20 cellular contexts compared by ENCODE assay signal in the genomic region with DNA sequence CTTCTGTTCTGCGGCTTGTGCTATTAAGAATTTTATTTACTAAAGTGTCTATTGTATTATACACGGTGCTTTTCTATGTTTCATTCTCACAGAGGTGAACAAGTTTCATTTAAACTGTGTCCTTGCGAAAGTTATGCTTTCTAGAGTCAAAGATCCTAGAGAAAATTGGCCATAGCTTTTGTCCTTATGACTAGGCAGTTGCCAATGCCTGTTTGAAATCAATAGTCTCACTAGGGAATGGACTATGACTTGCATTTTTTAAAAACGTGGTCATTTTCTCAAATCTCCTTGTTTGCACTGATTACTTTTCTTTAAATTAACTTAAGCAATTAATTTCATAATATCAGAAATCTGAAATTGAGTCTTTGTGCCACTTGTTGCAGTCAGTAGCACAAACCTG.
DNase-seq lines count a peak whose midpoint lies in the region; ATAC-seq and TF ChIP-seq lines count a peak whose summit lies in the region.
"Had no signal": no experiment of that assay in that cellular context is flagged by ENCODE, and none has a peak within 500 bp of the region (broad histone marks: within the 10 kb centered on the region; RNA-seq: fewer than 3 reads in every experiment).

No MANE protein-coding gene starts in this region.

- no peaks in the 10 kb centered on the region for H3K9me3 Mint-ChIP-seq in glutamatergic neuron (ENCODE audit: unreplicated experiment)

- peak overlapping the region; percentile 43 for H3K4me3 ChIP-seq in retinal pigment epithelial cell (ENCODE audit: low read length)
- no peak overlapping the region for H3K4me3 ChIP-seq in SK-N-SH (ENCODE audit: low read depth in 2 of 2, low read length in 1 of 2)
- no peak overlapping the region for H3K4me3 ChIP-seq in MG63

- no peak for TF ChIP-seq RAD21 in SK-N-SH (IDR thresholded peaks at IDR 0.05; ENCODE audit: low read length)

- H3F3A ChIP-seq in SK-N-SH (replicated peaks; ENCODE audit: insufficient read depth) = no peaks in the 10 kb centered on the region

- H3K27me3 ChIP-seq in SK-N-SH (ENCODE audit: insufficient read depth) (no peaks in the 10 kb centered on the region), MG63 (no peaks in the 10 kb centered on the region)
- H3K27me3 ChIP-seq: upper lobe of left lung had no signal

- WGBS in SK-N-SH (ENCODE audit: low lambda C conversion rate) = 30% methylated on average over 4 of the region's 4 CpGs

- TF ChIP-seq EP300 in SK-N-SH (IDR thresholded peaks at IDR 0.05; ENCODE audit: borderline replicate concordance in 1 of 2, low read depth in 1 of 2, low read length in 1 of 2) = no peak

- peak overlapping the region; percentile 33 for H3K27ac Mint-ChIP-seq in glutamatergic neuron (ENCODE audit: unreplicated experiment)

- no peaks in the 10 kb centered on the region for H4K20me1 ChIP-seq in SK-N-SH (ENCODE audit: insufficient read depth)

- ATAC-seq in HG03442 (IDR thresholded peaks at IDR 0.05; ENCODE audit: unreplicated experiment) = no peak
- ATAC-seq: Panc1 had no signal

- DNase-seq in DMS53 (lab: John Stamatoyannopoulos, UW) = peak; percentile 0
- no peak for DNase-seq in DMS53 treated with DMSO at 0.1 percent for 48 hours (lab: John Stamatoyannopoulos, UW; ENCODE audit: unreplicated experiment)
- peak; percentile 31 for DNase-seq in NCI-H69 (lab: John Stamatoyannopoulos, UW)
- DNase-seq in glutamatergic neuron = no peak
- DNase-seq in retinal pigment epithelial cell (ENCODE audit: low read depth) = no peak
- DNase-seq in SK-N-SH = no peak
- DNase-seq in MG63 = no peak
- DNase-seq: 8988T; activated CD4-positive, alpha-beta T cell treated with anti-CD3 and anti-CD28 coated beads for 48 hours; activated CD8-positive, alpha-beta memory T cell treated with anti-CD3 and anti-CD28 coated beads, Interleukin-2, amount 50 U/mL, for 48 hours; activated naive CD4-positive, alpha-beta T cell; dermis blood vessel endothelial cell; erythroblast; head of caudate nucleus; KBM-7; nucleus accumbens; upper lobe of left lung had no signal

- H3K4me1 Mint-ChIP-seq in glutamatergic neuron (ENCODE audit: low read depth, unreplicated experiment) = peaks cover 5% of the 10 kb centered on the region

- H3K36me3 Mint-ChIP-seq in glutamatergic neuron (ENCODE audit: unreplicated experiment) = no peaks in the 10 kb centered on the region

- no peak overlapping the region for H3K9ac ChIP-seq in SK-N-SH

- no peaks in the 10 kb centered on the region for H3K27me3 Mint-ChIP-seq in glutamatergic neuron (ENCODE audit: unreplicated experiment)

- no peaks in the 10 kb centered on the region for H3K9me3 ChIP-seq in SK-N-SH
- H3K9me3 ChIP-seq in MG63 = no peaks in the 10 kb centered on the region
- H3K9me3 ChIP-seq: upper lobe of left lung had no signal

- H3K4me2 ChIP-seq in SK-N-SH = no peak overlapping the region

- POLR2A ChIA-PET in SK-N-SH (lab: Yijun Ruan, JAX) = no interaction called here

- H3K9me2 ChIP-seq in SK-N-SH = no peaks in the 10 kb centered on the region

- TF ChIP-seq CTCF in glutamatergic neuron (IDR thresholded peaks at IDR 0.05; ENCODE audit: partially characterized antibody, unreplicated experiment) (no peak), retinal pigment epithelial cell (conservative IDR thresholded peaks at IDR 0.05; ENCODE audit: low read depth, low read length) (no peak), SK-N-SH (IDR thresholded peaks at IDR 0.05) (no peak)

- CTCF ChIA-PET in SK-N-SH (lab: Yijun Ruan, JAX) = no interaction called here

- no peak overlapping the region for H2AFZ ChIP-seq in SK-N-SH (ENCODE audit: low read depth)

- H3K79me2 ChIP-seq in SK-N-SH (ENCODE audit: insufficient read depth) = no peaks in the 10 kb centered on the region

- no peak overlapping the region for H3K27ac ChIP-seq in SK-N-SH (ENCODE audit: low read depth in 2 of 2, low read length in 1 of 2)
- H3K27ac ChIP-seq: C4-2B, upper lobe of left lung had no signal

- H3K4me3 Mint-ChIP-seq in glutamatergic neuron (ENCODE audit: unreplicated experiment) = peak overlapping the region; percentile 70

- peaks cover 0 to 5% of the 10 kb centered on the region in 2 experiments; a peak in 1 of 4 replicates for H3K4me1 ChIP-seq in SK-N-SH (ENCODE audit: control insufficient read depth in 1 of 2, insufficient read depth in 2 of 2, low read depth in 1 of 2, low read length in 1 of 2)
- H3K4me1 ChIP-seq: upper lobe of left lung had no signal

- H3K36me3 ChIP-seq in SK-N-SH (replicated peaks in 1 of 2; ENCODE audit: control insufficient read depth in 1 of 2, insufficient read depth in 2 of 2, low read length in 1 of 2) (no peaks in the 10 kb centered on the region), MG63 (no peaks in the 10 kb centered on the region)
- H3K36me3 ChIP-seq: upper lobe of left lung had no signal

TF ChIP-seq in SK-N-SH, 30 proteins besides CTCF, POLR2A, EP300 and RAD21:
- TF ChIP-seq MEF2A (IDR thresholded peaks at IDR 0.05; ENCODE audit: borderline replicate concordance, low read depth) = no peak
- no peak for TF ChIP-seq SMC3 (IDR thresholded peaks at IDR 0.05; ENCODE audit: low read depth, low read length)
- TF ChIP-seq, protein P1, sequence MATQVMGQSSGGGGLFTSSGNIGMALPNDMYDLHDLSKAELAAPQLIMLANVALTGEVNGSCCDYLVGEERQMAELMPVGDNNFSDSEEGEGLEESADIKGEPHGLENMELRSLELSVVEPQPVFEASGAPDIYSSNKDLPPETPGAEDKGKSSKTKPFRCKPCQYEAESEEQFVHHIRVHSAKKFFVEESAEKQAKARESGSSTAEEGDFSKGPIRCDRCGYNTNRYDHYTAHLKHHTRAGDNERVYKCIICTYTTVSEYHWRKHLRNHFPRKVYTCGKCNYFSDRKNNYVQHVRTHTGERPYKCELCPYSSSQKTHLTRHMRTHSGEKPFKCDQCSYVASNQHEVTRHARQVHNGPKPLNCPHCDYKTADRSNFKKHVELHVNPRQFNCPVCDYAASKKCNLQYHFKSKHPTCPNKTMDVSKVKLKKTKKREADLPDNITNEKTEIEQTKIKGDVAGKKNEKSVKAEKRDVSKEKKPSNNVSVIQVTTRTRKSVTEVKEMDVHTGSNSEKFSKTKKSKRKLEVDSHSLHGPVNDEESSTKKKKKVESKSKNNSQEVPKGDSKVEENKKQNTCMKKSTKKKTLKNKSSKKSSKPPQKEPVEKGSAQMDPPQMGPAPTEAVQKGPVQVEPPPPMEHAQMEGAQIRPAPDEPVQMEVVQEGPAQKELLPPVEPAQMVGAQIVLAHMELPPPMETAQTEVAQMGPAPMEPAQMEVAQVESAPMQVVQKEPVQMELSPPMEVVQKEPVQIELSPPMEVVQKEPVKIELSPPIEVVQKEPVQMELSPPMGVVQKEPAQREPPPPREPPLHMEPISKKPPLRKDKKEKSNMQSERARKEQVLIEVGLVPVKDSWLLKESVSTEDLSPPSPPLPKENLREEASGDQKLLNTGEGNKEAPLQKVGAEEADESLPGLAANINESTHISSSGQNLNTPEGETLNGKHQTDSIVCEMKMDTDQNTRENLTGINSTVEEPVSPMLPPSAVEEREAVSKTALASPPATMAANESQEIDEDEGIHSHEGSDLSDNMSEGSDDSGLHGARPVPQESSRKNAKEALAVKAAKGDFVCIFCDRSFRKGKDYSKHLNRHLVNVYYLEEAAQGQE (IDR thresholded peaks at IDR 0.05; ENCODE audit: low read depth, low read length) = no peak
- TF ChIP-seq, protein P2, sequence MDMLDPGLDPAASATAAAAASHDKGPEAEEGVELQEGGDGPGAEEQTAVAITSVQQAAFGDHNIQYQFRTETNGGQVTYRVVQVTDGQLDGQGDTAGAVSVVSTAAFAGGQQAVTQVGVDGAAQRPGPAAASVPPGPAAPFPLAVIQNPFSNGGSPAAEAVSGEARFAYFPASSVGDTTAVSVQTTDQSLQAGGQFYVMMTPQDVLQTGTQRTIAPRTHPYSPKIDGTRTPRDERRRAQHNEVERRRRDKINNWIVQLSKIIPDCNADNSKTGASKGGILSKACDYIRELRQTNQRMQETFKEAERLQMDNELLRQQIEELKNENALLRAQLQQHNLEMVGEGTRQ (IDR thresholded peaks at IDR 0.05; ENCODE audit: borderline replicate concordance, low read depth, low read length) = no peak
- no peak for TF ChIP-seq FOXM1 (IDR thresholded peaks at IDR 0.05; ENCODE audit: low read depth)
- no peak for TF ChIP-seq FOSL2 (IDR thresholded peaks at IDR 0.05; ENCODE audit: borderline replicate concordance, low read depth)

Comparison
In these comparisons a context has a peak if more than half of its experiments do, and no peak if none do; other contexts are left out.
1. DNase-seq: peak in DMS53 (single experiment) and NCI-H69 (single experiment); none in DMS53 treated with DMSO at 0.1 percent for 48 hours (single experiment), glutamatergic neuron (single experiment), retinal pigment epithelial cell (single experiment), SK-N-SH (single experiment) and MG63 (single experiment).